34 cellular contexts compared by ENCODE assay signal in the genomic region with DNA sequence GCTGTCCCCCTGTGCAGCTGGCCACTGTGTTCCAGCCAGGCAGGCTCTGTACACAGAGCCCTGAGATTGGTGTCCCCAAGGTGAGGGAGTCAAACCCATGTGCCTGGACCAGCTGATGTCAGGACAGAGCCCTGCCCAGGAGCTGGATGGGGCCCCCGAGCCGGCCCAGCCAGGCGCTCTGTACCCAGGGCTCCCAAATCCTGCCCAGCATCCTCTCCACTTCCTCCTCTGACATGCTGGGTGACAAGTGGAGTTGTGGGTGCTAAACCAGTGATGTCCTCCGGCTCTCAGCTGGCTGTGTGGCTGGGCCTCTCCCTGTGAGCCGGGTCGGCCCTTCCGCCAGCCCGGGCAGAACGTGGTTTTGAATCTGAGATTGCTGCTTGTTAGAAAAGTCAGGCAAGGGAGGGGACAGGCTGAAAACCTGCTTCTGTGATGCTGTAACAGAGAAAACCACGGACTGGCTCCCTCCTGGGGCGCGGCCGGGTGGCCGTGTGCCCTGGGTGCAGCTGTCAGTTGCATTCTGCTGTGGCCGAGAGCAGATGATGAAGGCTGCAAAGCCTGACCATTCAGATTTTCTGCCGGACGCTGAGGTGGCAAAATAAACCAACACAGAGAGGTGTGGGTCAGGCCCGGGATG. TPM values are rescaled to one million over a fixed set of nuclear protein-coding genes. Genes with fewer than 3 reads are reported as not detected.
DNase-seq lines count a peak whose midpoint lies in the region; ATAC-seq and TF ChIP-seq lines count a peak whose summit lies in the region.
"Had no signal": no experiment of that assay in that cellular context is flagged by ENCODE, and none has a peak within 500 bp of the region (broad histone marks: within the 10 kb centered on the region; RNA-seq: fewer than 3 reads in every experiment).

No MANE protein-coding gene starts in this region.

- CTCF ChIA-PET in CD4-positive, alpha-beta memory T cell (lab: Charles Lee; ENCODE audit: partially characterized antibody), result no interaction called here

- H3K27me3 Mint-ChIP-seq in central memory CD8-positive, alpha-beta T cell, result peaks cover 4% of the 10 kb centered on the region
- peaks cover 0 to under 1% of the 10 kb centered on the region in 2 donors for H3K27me3 Mint-ChIP-seq in natural killer cell treated with Interleukin-12 subunit alpha and Interleukin-12 subunit beta and Interleukin-15 and Interleukin-18, amount 100 ng/mL, for 72 hours
- H3K27me3 Mint-ChIP-seq in CD4-positive, alpha-beta memory T cell, result peaks cover 2 to 6% of the 10 kb centered on the region in 2 donors

- H3K4me3 ChIP-seq in GM06990 (replicated peaks; ENCODE audit: low read depth, low read length) (no peak overlapping the region), tibial artery (no peak overlapping the region)
- no peak overlapping the region for H3K4me3 ChIP-seq in CD4-positive, alpha-beta memory T cell (ENCODE audit: low read length in 2 of 2)
- H3K4me3 ChIP-seq: dorsolateral prefrontal cortex, gastroesophageal sphincter, GM23338, ovary, PC-9, smooth muscle cell, suprapubic skin had no signal

- H3K36me3 ChIP-seq in GM06990 (ENCODE audit: control insufficient read depth, insufficient read depth, low read length) (no peaks in the 10 kb centered on the region), tibial artery (peaks cover 0 to 4% (median 0%) of the 10 kb centered on the region in 3 donors)
- no peaks in the 10 kb centered on the region for H3K36me3 ChIP-seq in CD4-positive, alpha-beta memory T cell (ENCODE audit: insufficient read depth, low read length)
- H3K36me3 ChIP-seq: gastroesophageal sphincter, ovary, suprapubic skin had no signal

- H3K27me3 ChIP-seq in GM06990 (replicated peaks; ENCODE audit: control insufficient read depth, insufficient read depth, low read length), result no peaks in the 10 kb centered on the region; the same call in 1 of the 2 replicates
- no peaks in the 10 kb centered on the region for H3K27me3 ChIP-seq in CD4-positive, alpha-beta memory T cell (ENCODE audit: insufficient read depth, low read length)
- peaks cover 0 to 38% of the 10 kb centered on the region in 2 donors for H3K27me3 ChIP-seq in tibial artery
- H3K27me3 ChIP-seq: ovary had no signal

- peak overlapping the region; percentile 44 for H3K4me3 Mint-ChIP-seq in central memory CD8-positive, alpha-beta T cell
- H3K4me3 Mint-ChIP-seq in natural killer cell treated with Interleukin-12 subunit alpha and Interleukin-12 subunit beta and Interleukin-15 and Interleukin-18, amount 100 ng/mL, for 72 hours, result no peak overlapping the region
- no peak overlapping the region for H3K4me3 Mint-ChIP-seq in CD4-positive, alpha-beta memory T cell
- H3K4me3 Mint-ChIP-seq: activated B cell treated with CpG ODN at 0.5 μM for 24 hours; activated CD4-positive, alpha-beta memory T cell treated with anti-CD3 and anti-CD28 coated beads for 36 hours; activated naive CD8-positive, alpha-beta T cell treated with anti-CD3 and anti-CD28 coated beads, Interleukin-2, amount 50 U/mL, for 24 hours; GM23338 had no signal

- POLR2A ChIA-PET in CD4-positive, alpha-beta memory T cell (lab: Charles Lee; ENCODE audit: partially characterized antibody), result no interaction called here

- peaks cover 0 to 10% of the 10 kb centered on the region in 2 donors for H3K9me3 ChIP-seq in CD4-positive, alpha-beta memory T cell (ENCODE audit: control insufficient read depth in 1 of 2, low read length in 2 of 2)
- H3K9me3 ChIP-seq in tibial artery, result peaks cover 3 to 52% (median 43%) of the 10 kb centered on the region in 3 donors
- H3K9me3 ChIP-seq: ovary had no signal

- H3K4me1 Mint-ChIP-seq in central memory CD8-positive, alpha-beta T cell, result peaks cover 6% of the 10 kb centered on the region
- H3K4me1 Mint-ChIP-seq in natural killer cell treated with Interleukin-12 subunit alpha and Interleukin-12 subunit beta and Interleukin-15 and Interleukin-18, amount 100 ng/mL, for 72 hours (ENCODE audit: low read depth in 2 of 2), result peaks cover 10 to 16% of the 10 kb centered on the region in 2 donors
- no peaks in the 10 kb centered on the region for H3K4me1 Mint-ChIP-seq in CD4-positive, alpha-beta memory T cell
- H3K4me1 Mint-ChIP-seq: GM23338 had no signal

- ATAC-seq in central memory CD8-positive, alpha-beta T cell (replicated peaks; ENCODE audit: extremely low read depth, poor library complexity, severe bottlenecking), result no peak
- peak; percentile 60 to 82 for ATAC-seq in natural killer cell treated with Interleukin-12 subunit alpha and Interleukin-12 subunit beta and Interleukin-15 and Interleukin-18, amount 100 ng/mL, for 72 hours
- ATAC-seq in SK-N-SH treated with all-trans-retinoic acid at 6 μM for 48 hours, result no peak
- no peak for ATAC-seq in GM19455 (IDR thresholded peaks at IDR 0.05; ENCODE audit: unreplicated experiment)
- ATAC-seq: gastroesophageal sphincter; GM23338; left lobe of liver; naive thymus-derived CD8-positive, alpha-beta T cell had no signal

- peaks cover 12% of the 10 kb centered on the region for H3K9me3 Mint-ChIP-seq in central memory CD8-positive, alpha-beta T cell
- H3K9me3 Mint-ChIP-seq in natural killer cell treated with Interleukin-12 subunit alpha and Interleukin-12 subunit beta and Interleukin-15 and Interleukin-18, amount 100 ng/mL, for 72 hours, result peaks cover 4% of the 10 kb centered on the region
- peaks cover 0 to 24% (median 14%) of the 10 kb centered on the region in 8 donors for H3K9me3 Mint-ChIP-seq in CD4-positive, alpha-beta memory T cell

- no peaks in the 10 kb centered on the region for H3K4me1 ChIP-seq in CD4-positive, alpha-beta memory T cell (ENCODE audit: insufficient read depth, low read length)
- no peaks in the 10 kb centered on the region for H3K4me1 ChIP-seq in tibial artery
- H3K4me1 ChIP-seq: gastroesophageal sphincter, suprapubic skin had no signal

- no peak overlapping the region for H3K27ac Mint-ChIP-seq in central memory CD8-positive, alpha-beta T cell (ENCODE audit: low read depth)
- no peak overlapping the region for H3K27ac Mint-ChIP-seq in natural killer cell treated with Interleukin-12 subunit alpha and Interleukin-12 subunit beta and Interleukin-15 and Interleukin-18, amount 100 ng/mL, for 72 hours
- H3K27ac Mint-ChIP-seq in CD4-positive, alpha-beta memory T cell, result no peak overlapping the region
- H3K27ac Mint-ChIP-seq: activated B cell treated with CpG ODN at 0.5 μM for 24 hours; activated CD4-positive, alpha-beta memory T cell treated with anti-CD3 and anti-CD28 coated beads for 36 hours; activated naive CD8-positive, alpha-beta T cell treated with anti-CD3 and anti-CD28 coated beads, Interleukin-2, amount 50 U/mL, for 24 hours; GM23338; naive thymus-derived CD8-positive, alpha-beta T cell had no signal

- DNase-seq in A172 (ENCODE audit: low spot score) (peak; percentile 29), GM06990 (ENCODE audit: extremely low read depth, insufficient read length) (peak; percentile 6), tibial artery (no peak)
- DNase-seq in central memory CD8-positive, alpha-beta T cell (ENCODE audit: low spot score in 2 of 2), result no peak
- no peak for DNase-seq in natural killer cell treated with Interleukin-12 subunit alpha and Interleukin-12 subunit beta and Interleukin-15 and Interleukin-18, amount 100 ng/mL, for 72 hours (ENCODE audit: low spot score)
- no peak for DNase-seq in CD4-positive, alpha-beta memory T cell
- DNase-seq: activated B cell treated with CpG ODN at 0.5 μM for 24 hours; activated effector memory CD4-positive, alpha-beta T cell treated with Interleukin-2 at 50 U/mL for 16 hours; activated T-cell treated with anti-CD3 and anti-CD28 coated beads for 4 hours; cerebellar nuclear complex; hippocampal formation; Kasumi-1; NCI-H1048; NCI-H187; NCI-H2171; NCI-H510A treated with DMSO at 0.1 percent for 48 hours; NK-92 treated with Interleukin-12 subunit alpha and Interleukin-12 subunit beta, amount 100 ng/mL, for 24 hours; PC-9; SIG-M5 had no signal

- TF ChIP-seq CTCF in GM06990 (IDR thresholded peaks at IDR 0.05; ENCODE audit: insufficient read depth, low read length, poor library complexity, severe bottlenecking) (no peak), tibial artery (IDR thresholded peaks at IDR 0.05) (no peak)

- intact Hi-C loops in CD4-positive, alpha-beta memory T cell (cut with micrococcal nuclease), result no loop called here
- intact Hi-C loops in tibial artery (cut with DNase I; ENCODE audit: low total_unique reads), result no loop called here

- no peaks in the 10 kb centered on the region for H3K36me3 Mint-ChIP-seq in central memory CD8-positive, alpha-beta T cell (ENCODE audit: insufficient read depth)
- peaks cover 5% of the 10 kb centered on the region for H3K36me3 Mint-ChIP-seq in natural killer cell treated with Interleukin-12 subunit alpha and Interleukin-12 subunit beta and Interleukin-15 and Interleukin-18, amount 100 ng/mL, for 72 hours
- H3K36me3 Mint-ChIP-seq in CD4-positive, alpha-beta memory T cell, result no peaks in the 10 kb centered on the region
- H3K36me3 Mint-ChIP-seq: CD14-positive monocyte had no signal

- H3K27ac ChIP-seq in CD4-positive, alpha-beta memory T cell (ENCODE audit: low read depth, low read length), result no peak overlapping the region
- no peak overlapping the region for H3K27ac ChIP-seq in tibial artery
- H3K27ac ChIP-seq: dorsolateral prefrontal cortex, gastroesophageal sphincter, ovary, PC-9, suprapubic skin had no signal

TF ChIP-seq in SK-N-SH treated with all-trans-retinoic acid at 6 μM for 48 hours, 23 proteins besides CTCF, POLR2A, EP300 and RAD21 (continues in another document):
- no peak for TF ChIP-seq ZFP3 (CRISPR knock-in tag; IDR thresholded peaks at IDR 0.05)
- TF ChIP-seq PPARA (CRISPR knock-in tag; IDR thresholded peaks at IDR 0.05; ENCODE audit: borderline replicate concordance), result no peak
- no peak for TF ChIP-seq TOX (CRISPR knock-in tag; IDR thresholded peaks at IDR 0.05; ENCODE audit: borderline replicate concordance)
- no peak for TF ChIP-seq CSDC2 (CRISPR knock-in tag; IDR thresholded peaks at IDR 0.05)

RNA-seq across cellular contexts. Expression of a gene that starts 7.9 kb away (rescaled TPM):
- 0.19 and 0.64 TPM in 2 replicates for total RNA-seq in A172 (2014; rRNA removed; shearing (Covaris generic))
- total RNA-seq in natural killer cell treated with Interleukin-12 subunit alpha and Interleukin-12 subunit beta and Interleukin-15 and Interleukin-18, amount 100 ng/mL, for 72 hours, result not detected
- 1 to 10 TPM in 1 of 2 experiments, under 1 TPM in 1; 0.64 to 1.5 TPM for total RNA-seq in CD4-positive, alpha-beta memory T cell
- under 1 TPM in 1 of 2 donors, not detected in 1; 0.26 TPM for polyA plus RNA-seq in CD4-positive, alpha-beta memory T cell
- total RNA-seq: activated B cell treated with CpG ODN at 0.5 μM for 24 hours, Daoy, smooth muscle cell had no signal
- polyA plus RNA-seq: AG04450; CD14-positive monocyte; naive thymus-derived CD8-positive, alpha-beta T cell; smooth muscle cell had no signal

Comparison
In these comparisons a context has a peak if more than half of its experiments do, and no peak if none do; other contexts are left out.
1. DNase-seq: peak in A172 (single experiment) and GM06990 (single experiment); none in central memory CD8-positive, alpha-beta T cell (0 of 2), natural killer cell treated with Interleukin-12 subunit alpha and Interleukin-12 subunit beta and Interleukin-15 and Interleukin-18, amount 100 ng/mL, for 72 hours (single experiment), CD4-positive, alpha-beta memory T cell (0 of 5) and tibial artery (0 of 2).
2. ATAC-seq: peak in natural killer cell treated with Interleukin-12 subunit alpha and Interleukin-12 subunit beta and Interleukin-15 and Interleukin-18, amount 100 ng/mL, for 72 hours (2 of 2); none in central memory CD8-positive, alpha-beta T cell (single experiment), SK-N-SH treated with all-trans-retinoic acid at 6 μM for 48 hours (single experiment) and GM19455 (single experiment).